ENCODE assay signal across 13 cellular contexts in genomic region chr14:91482278-91483023, GRCh38. TPM values are rescaled to one million over a fixed set of nuclear protein-coding genes. Genes with fewer than 3 reads are reported as not detected.
DNase-seq lines count a peak whose midpoint lies in the region; ATAC-seq and TF ChIP-seq lines count a peak whose summit lies in the region.
"Had no signal": no experiment of that assay in that cellular context is flagged by ENCODE, and none has a peak within 500 bp of the region (broad histone marks: within the 10 kb centered on the region; RNA-seq: fewer than 3 reads in every experiment).

No MANE protein-coding gene starts in this region.

- peaks cover 35 to 63% (median 56%) of the 10 kb centered on the region in 3 donors for H3K36me3 ChIP-seq in tibial artery

- H3K36me3 Mint-ChIP-seq in natural killer cell = peaks cover 35% of the 10 kb centered on the region
- peaks cover 43% of the 10 kb centered on the region for H3K36me3 Mint-ChIP-seq in natural killer cell treated with Interleukin-12 subunit alpha and Interleukin-12 subunit beta and Interleukin-15 and Interleukin-18, amount 100 ng/mL, for 72 hours
- peaks cover 70% of the 10 kb centered on the region for H3K36me3 Mint-ChIP-seq in stimulated activated memory B cell treated with anti-CD40 and anti-IgM and Interleukin-4, amounts not matched to agents 10 μg/mL and 1 μg/mL and 100 μg/mL, for 72 hours

- no peaks in the 10 kb centered on the region for H3K9me3 ChIP-seq in tibial artery
- H3K9me3 ChIP-seq: suprapubic skin had no signal

- TF ChIP-seq CTCF in natural killer cell (IDR thresholded peaks at IDR 0.05) = no peak
- no peak for TF ChIP-seq CTCF in fibroblast of villous mesenchyme (IDR thresholded peaks at IDR 0.05; ENCODE audit: insufficient read depth, low read depth, low read length)
- TF ChIP-seq CTCF in tibial artery (IDR thresholded peaks at IDR 0.05) = no peak

- no peaks in the 10 kb centered on the region for H3K9me3 Mint-ChIP-seq in natural killer cell
- no peaks in the 10 kb centered on the region for H3K9me3 Mint-ChIP-seq in natural killer cell treated with Interleukin-12 subunit alpha and Interleukin-12 subunit beta and Interleukin-15 and Interleukin-18, amount 100 ng/mL, for 72 hours
- H3K9me3 Mint-ChIP-seq in stimulated activated memory B cell treated with anti-CD40 and anti-IgM and Interleukin-4, amounts not matched to agents 10 μg/mL and 1 μg/mL and 100 μg/mL, for 72 hours = no peaks in the 10 kb centered on the region
- H3K9me3 Mint-ChIP-seq: activated naive CD8-positive, alpha-beta T cell treated with anti-CD3 and anti-CD28 coated beads, Interleukin-2, amount 10 ng/mL, durations not matched to agents 7 days and 5 days had no signal

- H3K4me1 Mint-ChIP-seq in natural killer cell = peaks cover 52 to 65% of the 10 kb centered on the region in 2 donors
- H3K4me1 Mint-ChIP-seq in natural killer cell treated with Interleukin-12 subunit alpha and Interleukin-12 subunit beta and Interleukin-15 and Interleukin-18, amount 100 ng/mL, for 72 hours (ENCODE audit: low read depth in 2 of 2) = peaks cover 44% of the 10 kb centered on the region in 2 donors
- H3K4me1 Mint-ChIP-seq in stimulated activated memory B cell treated with anti-CD40 and anti-IgM and Interleukin-4, amounts not matched to agents 10 μg/mL and 1 μg/mL and 100 μg/mL, for 72 hours = peaks cover 61% of the 10 kb centered on the region

- no peak for DNase-seq in natural killer cell
- DNase-seq in natural killer cell treated with Interleukin-12 subunit alpha and Interleukin-12 subunit beta and Interleukin-15 and Interleukin-18, amount 100 ng/mL, for 72 hours (ENCODE audit: low spot score) = no peak
- peak; percentile 13 for DNase-seq in SKM-1 (lab: John Stamatoyannopoulos, UW; ENCODE audit: unreplicated experiment)
- DNase-seq in fibroblast of villous mesenchyme (ENCODE audit: low read depth) = peak; percentile 73
- no peak for DNase-seq in tibial artery
- no peak for DNase-seq in NCI-H446 (lab: John Stamatoyannopoulos, UW)
- DNase-seq: activated CD4-positive, alpha-beta T cell treated with anti-CD3 and anti-CD28 coated beads for 36 hours; activated naive CD8-positive, alpha-beta T cell treated with anti-CD3 and anti-CD28 coated beads, Interleukin-2, amount 10 ng/mL, durations not matched to agents 7 days and 5 days; islet precursor cell; stimulated activated CD4-positive, alpha-beta T cell treated with anti-CD3 and anti-CD28 coated beads, Interleukin-4, amount 100 ng/mL, for 1 hour had no signal

- intact Hi-C loops in natural killer cell (cut with micrococcal nuclease) (no loop called here), tibial artery (cut with DNase I; ENCODE audit: low total_unique reads) (no loop called here)

- H3K27ac ChIP-seq in tibial artery = peak overlapping the region; percentile 23 to 45
- H3K27ac ChIP-seq: suprapubic skin had no signal

- no peaks in the 10 kb centered on the region for H3K27me3 Mint-ChIP-seq in natural killer cell (ENCODE audit: low read depth in 2 of 2)
- H3K27me3 Mint-ChIP-seq in natural killer cell treated with Interleukin-12 subunit alpha and Interleukin-12 subunit beta and Interleukin-15 and Interleukin-18, amount 100 ng/mL, for 72 hours = no peaks in the 10 kb centered on the region
- H3K27me3 Mint-ChIP-seq in stimulated activated memory B cell treated with anti-CD40 and anti-IgM and Interleukin-4, amounts not matched to agents 10 μg/mL and 1 μg/mL and 100 μg/mL, for 72 hours = no peaks in the 10 kb centered on the region
- H3K27me3 Mint-ChIP-seq: activated CD4-positive, alpha-beta T cell treated with anti-CD3 and anti-CD28 coated beads for 36 hours; activated naive CD8-positive, alpha-beta T cell treated with anti-CD3 and anti-CD28 coated beads, Interleukin-2, amount 10 ng/mL, durations not matched to agents 7 days and 5 days had no signal

- H3K4me3 ChIP-seq in fibroblast of villous mesenchyme (ENCODE audit: low read depth, low read length) (no peak overlapping the region), tibial artery (no peak overlapping the region)
- H3K4me3 ChIP-seq: suprapubic skin had no signal

- H3K27me3 ChIP-seq in tibial artery = no peaks in the 10 kb centered on the region
- H3K27me3 ChIP-seq: suprapubic skin had no signal

- no peak overlapping the region for H3K4me3 Mint-ChIP-seq in natural killer cell
- H3K4me3 Mint-ChIP-seq in natural killer cell treated with Interleukin-12 subunit alpha and Interleukin-12 subunit beta and Interleukin-15 and Interleukin-18, amount 100 ng/mL, for 72 hours = no peak overlapping the region
- no peak overlapping the region for H3K4me3 Mint-ChIP-seq in stimulated activated memory B cell treated with anti-CD40 and anti-IgM and Interleukin-4, amounts not matched to agents 10 μg/mL and 1 μg/mL and 100 μg/mL, for 72 hours
- H3K4me3 Mint-ChIP-seq: activated CD4-positive, alpha-beta T cell treated with anti-CD3 and anti-CD28 coated beads for 36 hours; activated naive CD8-positive, alpha-beta T cell treated with anti-CD3 and anti-CD28 coated beads, Interleukin-2, amount 10 ng/mL, durations not matched to agents 7 days and 5 days had no signal

- H3K4me1 ChIP-seq in tibial artery = peaks cover 0 to 51% (median 20%) of the 10 kb centered on the region in 4 donors

- H3K27ac Mint-ChIP-seq in natural killer cell = peak overlapping the region; percentile 48 to 68
- no peak overlapping the region for H3K27ac Mint-ChIP-seq in natural killer cell treated with Interleukin-12 subunit alpha and Interleukin-12 subunit beta and Interleukin-15 and Interleukin-18, amount 100 ng/mL, for 72 hours
- H3K27ac Mint-ChIP-seq in stimulated activated memory B cell treated with anti-CD40 and anti-IgM and Interleukin-4, amounts not matched to agents 10 μg/mL and 1 μg/mL and 100 μg/mL, for 72 hours = no peak overlapping the region
- H3K27ac Mint-ChIP-seq: activated naive CD8-positive, alpha-beta T cell treated with anti-CD3 and anti-CD28 coated beads, Interleukin-2, amount 10 ng/mL, durations not matched to agents 7 days and 5 days had no signal

- ATAC-seq in natural killer cell (no peak), HG03095 (IDR thresholded peaks at IDR 0.05; ENCODE audit: unreplicated experiment) (no peak)
- ATAC-seq in natural killer cell treated with Interleukin-12 subunit alpha and Interleukin-12 subunit beta and Interleukin-15 and Interleukin-18, amount 100 ng/mL, for 72 hours = no peak
- no peak for ATAC-seq in stimulated activated memory B cell treated with anti-CD40 and anti-IgM and Interleukin-4, amounts not matched to agents 10 μg/mL and 1 μg/mL and 100 μg/mL, for 72 hours
- ATAC-seq: activated CD4-positive, alpha-beta T cell treated with anti-CD3 and anti-CD28 coated beads for 36 hours had no signal

RNA-seq across cellular contexts. Expression of gene PPP4R3A, which starts 27.7 kb away (rescaled TPM):
- total RNA-seq in natural killer cell (100 to 1,000 TPM; 168 to 216 (median 180) TPM), fibroblast of villous mesenchyme (43.5 and 65.2 TPM in 2 replicates)
- total RNA-seq in natural killer cell treated with Interleukin-12 subunit alpha and Interleukin-12 subunit beta and Interleukin-15 and Interleukin-18, amount 100 ng/mL, for 72 hours = 100 to 1,000 TPM; 136 to 138 TPM

Comparison
In these comparisons a context has a peak if more than half of its experiments do, and no peak if none do; other contexts are left out.
1. H3K27ac Mint-ChIP-seq: peak in natural killer cell (2 of 2); none in natural killer cell treated with Interleukin-12 subunit alpha and Interleukin-12 subunit beta and Interleukin-15 and Interleukin-18, amount 100 ng/mL, for 72 hours (0 of 2) and stimulated activated memory B cell treated with anti-CD40 and anti-IgM and Interleukin-4, amounts not matched to agents 10 μg/mL and 1 μg/mL and 100 μg/mL, for 72 hours (single experiment).
2. DNase-seq: peak in SKM-1 (single experiment) and fibroblast of villous mesenchyme (single experiment); none in natural killer cell (single experiment), natural killer cell treated with Interleukin-12 subunit alpha and Interleukin-12 subunit beta and Interleukin-15 and Interleukin-18, amount 100 ng/mL, for 72 hours (single experiment), tibial artery (0 of 2) and NCI-H446 (0 of 2).